ENCODE assay signal across 1 cellular context in genomic region chr11:94974178-94974577, GRCh38.
TF ChIP-seq lines count a peak whose summit lies in the region.

No MANE protein-coding gene starts in this region.

TF ChIP-seq in HCT116, 20 proteins besides CTCF, POLR2A, EP300 and RAD21 (continued from another document):
- TF ChIP-seq ZNF274 (IDR thresholded peaks at IDR 0.05; ENCODE audit: low read depth, low read length) = no peak
- no peak for TF ChIP-seq FOSL1 (IDR thresholded peaks at IDR 0.05; ENCODE audit: low read depth)
- no peak for TF ChIP-seq MAX (IDR thresholded peaks at IDR 0.05)
- TF ChIP-seq REST (IDR thresholded peaks at IDR 0.05; ENCODE audit: low read depth) = no peak
- no peak for TF ChIP-seq SP1 (IDR thresholded peaks at IDR 0.05; ENCODE audit: low read depth)
